8 cellular contexts compared by ENCODE assay signal in the genomic region with DNA sequence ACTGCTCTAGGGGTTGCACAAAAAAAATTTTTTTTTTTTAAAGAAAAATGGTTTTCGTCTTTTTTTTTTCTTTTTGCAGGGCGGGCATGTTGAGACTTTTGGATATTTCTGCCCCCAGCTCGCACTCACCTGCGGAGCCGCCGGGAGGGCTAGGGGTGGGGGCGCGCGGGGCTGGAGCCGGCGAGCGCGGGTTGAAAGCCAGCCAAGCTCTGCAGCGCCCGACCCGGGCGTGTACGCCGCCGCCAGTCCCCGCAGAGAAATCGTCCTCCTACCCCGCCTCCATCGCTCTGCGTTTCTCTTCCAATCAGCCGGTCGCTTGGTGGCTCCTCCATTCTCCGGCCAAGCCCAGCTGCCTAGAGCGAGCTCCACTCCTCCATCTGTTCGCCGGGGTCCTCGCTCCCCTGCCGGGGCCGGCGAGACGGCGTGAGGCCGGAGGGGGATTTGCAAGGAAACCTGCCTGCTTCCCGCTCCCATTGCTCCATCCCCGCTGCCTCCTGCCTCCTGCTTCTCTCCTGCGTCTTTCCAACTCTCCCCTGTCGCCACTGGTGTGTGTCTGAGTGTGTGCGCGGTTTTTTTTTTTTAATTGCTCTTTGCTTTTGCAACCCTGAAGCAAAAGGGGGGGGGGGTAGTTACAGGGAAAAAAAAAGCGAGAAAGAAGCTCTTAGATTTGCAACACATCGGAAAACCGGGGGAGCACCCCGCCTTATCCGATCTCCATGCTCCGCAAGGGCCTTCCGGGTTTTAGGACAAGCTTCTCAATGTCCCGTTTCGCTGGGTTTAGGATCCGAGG. TPM values are rescaled to one million over a fixed set of nuclear protein-coding genes. Genes with fewer than 3 reads are reported as not detected.
DNase-seq lines count a peak whose midpoint lies in the region; ATAC-seq and TF ChIP-seq lines count a peak whose summit lies in the region.

No MANE protein-coding gene starts in this region.

- ATAC-seq in PC-3 (peak; percentile 7), GM19455 (IDR thresholded peaks at IDR 0.05; ENCODE audit: unreplicated experiment) (no peak)

- no peaks in the 10 kb centered on the region for H3K27me3 ChIP-seq in KMS-11 (ENCODE audit: insufficient read depth, low read depth)
- H3K27me3 ChIP-seq in PC-3 (ENCODE audit: low read length) = no peaks in the 10 kb centered on the region
- H3K27me3 ChIP-seq in esophagus squamous epithelium = no peaks in the 10 kb centered on the region
- no peaks in the 10 kb centered on the region for H3K27me3 ChIP-seq in mucosa of stomach (ENCODE audit: control insufficient read depth, insufficient read depth, low read length)
- H3K27me3 ChIP-seq in subcutaneous abdominal adipose tissue (ENCODE audit: control insufficient read depth in 5 of 5, insufficient read depth in 4 of 5, low read length in 5 of 5) = no peaks in the 10 kb centered on the region

- H3K4me2 ChIP-seq in KMS-11 = peak overlapping the region; percentile 97
- H3K4me2 ChIP-seq in PC-3 (ENCODE audit: low read length) = peak overlapping the region; percentile 94

- H3K9me2 ChIP-seq in PC-3 (replicated peaks; ENCODE audit: low read length) = no peaks in the 10 kb centered on the region

- no peak overlapping the region for H3K4me3 ChIP-seq in KMS-11 (IDR thresholded peaks at IDR 0.05; ENCODE audit: insufficient read depth, low read depth, low read length)
- H3K4me3 ChIP-seq in PC-3 (ENCODE audit: low read length) = peak overlapping the region; percentile 95
- peak overlapping the region; percentile 92 to 99 (median 99) for H3K4me3 ChIP-seq in esophagus squamous epithelium
- H3K4me3 ChIP-seq in mucosa of stomach (ENCODE audit: low read length) = peak overlapping the region; percentile 47
- H3K4me3 ChIP-seq in subcutaneous abdominal adipose tissue (ENCODE audit: low read depth in 1 of 5, low read length in 5 of 5) = peak overlapping the region; percentile 69 to 89 (median 79)

- peak in 2 of 4 donors; percentile 9 to 51 for TF ChIP-seq POLR2A in esophagus squamous epithelium (IDR thresholded peaks at IDR 0.05)

- H3K9ac ChIP-seq in KMS-11 (peak overlapping the region; percentile 93), PC-3 (ENCODE audit: low read length) (peak overlapping the region; percentile 97), mucosa of stomach (ENCODE audit: low read length) (peak overlapping the region; percentile 63), subcutaneous abdominal adipose tissue (ENCODE audit: low read length in 5 of 5) (peak overlapping the region in 4 of 5 donors; percentile 69 to 75 (median 72))

- H3K9me3 ChIP-seq in PC-3 (ENCODE audit: low read length) (no peaks in the 10 kb centered on the region), esophagus squamous epithelium (no peaks in the 10 kb centered on the region), mucosa of stomach (ENCODE audit: control insufficient read depth, low read length) (no peaks in the 10 kb centered on the region), subcutaneous abdominal adipose tissue (ENCODE audit: control insufficient read depth in 5 of 5, low read length in 5 of 5) (no peaks in the 10 kb centered on the region)

- peaks cover 8% of the 10 kb centered on the region; the same call in 1 of the 2 replicates for H3K36me3 ChIP-seq in KMS-11 (ENCODE audit: insufficient read depth)
- H3K36me3 ChIP-seq in PC-3 (ENCODE audit: low read depth, low read length) = peaks cover 10% of the 10 kb centered on the region
- H3K36me3 ChIP-seq in esophagus squamous epithelium = peaks cover 2 to 15% (median 5%) of the 10 kb centered on the region in 3 donors
- no peaks in the 10 kb centered on the region for H3K36me3 ChIP-seq in mucosa of stomach (ENCODE audit: control insufficient read depth, insufficient read depth, low read length)
- H3K36me3 ChIP-seq in subcutaneous abdominal adipose tissue (ENCODE audit: control insufficient read depth in 5 of 5, insufficient read depth in 5 of 5, low read length in 5 of 5) = peaks cover 0 to 10% (median 6%) of the 10 kb centered on the region in 5 donors

- TSS peak; percentile 52 for BruUV-seq in PC-3 (replicated peaks; lab: Mats Ljungman, UMichigan)

- H3K27ac ChIP-seq in KMS-11 = peak overlapping the region; percentile 96
- peak overlapping the region; percentile 87 for H3K27ac ChIP-seq in PC-3 (ENCODE audit: low read length)
- peak overlapping the region; percentile 97 to 100 (median 99) for H3K27ac ChIP-seq in esophagus squamous epithelium
- peak overlapping the region; percentile 84 for H3K27ac ChIP-seq in subcutaneous abdominal adipose tissue (ENCODE audit: low read depth, low read length)

- H3K79me2 ChIP-seq in KMS-11 (ENCODE audit: insufficient read depth, low read depth) (peaks cover 43% of the 10 kb centered on the region), PC-3 (ENCODE audit: low read length) (peaks cover 53% of the 10 kb centered on the region)

- POLR2A ChIA-PET in PC-3 (lab: Charles Lee; ENCODE audit: unreplicated experiment) = interaction anchor here (0.5 to 1.0 kb wide), 7 partner anchors 59 to 1223 kb away, joined by 3 to 20 read pairs (median 5); a partner anchor contains a TSS

- DNase-seq in DMS 273 (lab: John Stamatoyannopoulos, UW; ENCODE audit: unreplicated experiment) (peak; percentile 97), PC-3 (peak; percentile 77), activated T-helper 1 cell treated with Interleukin-2 at 50 U/mL for 16 hours (ENCODE audit: low read depth) (peak; percentile 52), esophagus squamous epithelium (lab: John Stamatoyannopoulos, UW) (no peak)

- no peaks in the 10 kb centered on the region for H4K20me1 ChIP-seq in KMS-11 (ENCODE audit: insufficient read depth)
- no peaks in the 10 kb centered on the region for H4K20me1 ChIP-seq in PC-3 (ENCODE audit: low read length)

- H3K4me1 ChIP-seq in KMS-11 (ENCODE audit: low read depth, poor library complexity, severe bottlenecking) = peaks cover 28% of the 10 kb centered on the region
- H3K4me1 ChIP-seq in PC-3 (ENCODE audit: insufficient read depth, low read length) = peaks cover 45% of the 10 kb centered on the region
- peaks cover 33 to 51% (median 33%) of the 10 kb centered on the region in 3 donors for H3K4me1 ChIP-seq in esophagus squamous epithelium
- H3K4me1 ChIP-seq in mucosa of stomach (ENCODE audit: control insufficient read depth, insufficient read depth, low read length) = peaks cover 32% of the 10 kb centered on the region
- peaks cover 17 to 49% (median 48%) of the 10 kb centered on the region in 5 donors for H3K4me1 ChIP-seq in subcutaneous abdominal adipose tissue (ENCODE audit: control insufficient read depth in 5 of 5, insufficient read depth in 5 of 5, low read length in 5 of 5)

- H2AFZ ChIP-seq in KMS-11 (ENCODE audit: low read depth) = peak overlapping the region; percentile 48
- H2AFZ ChIP-seq in PC-3 (ENCODE audit: low read length) = peak overlapping the region; percentile 58

- intact Hi-C loops in PC-3 (cut with micrococcal nuclease) = loop anchor here (1.0 kb wide), 1 partner anchor 83 kb away; no protein-coding TSS in a partner anchor
- intact Hi-C loops in esophagus squamous epithelium (cut with DNase I) = no loop called here

- H3F3A ChIP-seq in PC-3 (ENCODE audit: low read length, unreplicated experiment) = peaks cover 10% of the 10 kb centered on the region

- WGBS in esophagus squamous epithelium, 2 donors = 0 to 1% methylated on average over 33 to 39 of the region's 54 CpGs

- TF ChIP-seq CTCF in KMS-11 (conservative IDR thresholded peaks at IDR 0.05; ENCODE audit: low read depth, low read length) (no peak), PC-3 (conservative IDR thresholded peaks at IDR 0.05; ENCODE audit: low read depth, low read length) (no peak), esophagus squamous epithelium (IDR thresholded peaks at IDR 0.05) (no peak)

- CTCF ChIA-PET in PC-3 (lab: Charles Lee) = interaction anchor here (0.6 to 1.8 kb wide), 8 partner anchors 13 to 399 kb away, joined by 3 to 8 read pairs (median 5); no protein-coding TSS in a partner anchor

RNA-seq across cellular contexts. Expression of a gene that starts 1.8 kb away (rescaled TPM):
- 139 and 183 TPM in 2 replicates for total RNA-seq in PC-3 (2014; rRNA removed)
- total RNA-seq in esophagus squamous epithelium = 10 to 100 TPM; 38.9 to 57.4 (median 51.0) TPM

RNA-seq across cellular contexts. Expression of a gene that starts 21.6 kb away (rescaled TPM):
- 73.9 and 78.3 TPM in 2 replicates for total RNA-seq in PC-3 (2014; rRNA removed)
- 10 to 100 TPM; 37.7 to 47.3 (median 44.0) TPM for total RNA-seq in esophagus squamous epithelium

RNA-seq across cellular contexts. Expression of a gene that starts 34.5 kb away (rescaled TPM):
- 38.3 and 43.4 TPM in 2 replicates for total RNA-seq in PC-3 (2014; rRNA removed)
- total RNA-seq in esophagus squamous epithelium = 10 to 100 TPM; 14.6 to 25.5 (median 21.6) TPM

RNA-seq across cellular contexts. Expression of a gene that starts 46.7 kb away (rescaled TPM):
- total RNA-seq in PC-3 (2014; rRNA removed) (not detected in 2 replicates), esophagus squamous epithelium (not detected)

RNA-seq across cellular contexts. Expression of a gene that starts 50.8 kb away (rescaled TPM):
- total RNA-seq in PC-3 (2014; rRNA removed) (0.35 and 0.51 TPM in 2 replicates), esophagus squamous epithelium (under 1 TPM in 1 of 4 donors, not detected in 3; 0.11 TPM)
